In genomic region chr9:16460711-16461110, GRCh38 we compare ENCODE assay signal across 26 cellular contexts.
"Had no signal": no experiment of that assay in that cellular context is flagged by ENCODE, and none has a peak within 500 bp of the region (broad histone marks: within the 10 kb centered on the region; RNA-seq: fewer than 3 reads in every experiment).

No MANE protein-coding gene starts in this region.

- H3K9ac ChIP-seq: parathyroid adenoma had no signal

- H3K4me3 ChIP-seq: adrenal gland, breast epithelium, colonic mucosa, heart left ventricle, mucosa of descending colon, right lobe of liver, skin epidermis, upper lobe of left lung had no signal

- H3K27me3 ChIP-seq: adrenal gland, breast epithelium, colonic mucosa, heart left ventricle, right lobe of liver, upper lobe of left lung had no signal

- ATAC-seq: activated T-cell treated with anti-CD3 and anti-CD28 coated beads, Interleukin-2, amount 50 U/mL, for 4 hours; heart left ventricle; left colon; mucosa of descending colon; right lobe of liver; stimulated activated memory B cell treated with anti-CD40 and anti-IgM and Interleukin-4, amounts not matched to agents 10 μg/mL and 1 μg/mL and 100 μg/mL, for 72 hours; T-cell had no signal

- H2AFZ ChIP-seq: parathyroid adenoma had no signal

- H3K9me3 ChIP-seq: adrenal gland, breast epithelium, colonic mucosa, heart left ventricle, mucosa of descending colon, right lobe of liver, upper lobe of left lung had no signal

- H3K9me3 Mint-ChIP-seq: central memory CD8-positive, alpha-beta T cell; memory B cell; stimulated activated memory B cell treated with anti-CD40 and anti-IgM and Interleukin-4, amounts not matched to agents 10 μg/mL and 1 μg/mL and 100 μg/mL, for 72 hours had no signal

- H3K4me1 ChIP-seq: breast epithelium, colonic mucosa, parathyroid adenoma, upper lobe of left lung had no signal

- H3K27ac Mint-ChIP-seq: activated naive CD8-positive, alpha-beta T cell; activated T-helper 2 cell treated with anti-CD3 and anti-CD28 coated beads, Interferon-gamma antibody, Interleukin-2, Interleukin-4, amounts not matched to agents 10 μg/mL and 5 μg/mL and 100 μg/mL, durations not matched to agents 14 hours and 24 hours and 36 hours; memory B cell; stimulated activated memory B cell treated with anti-CD40 and anti-IgM and Interleukin-4, amounts not matched to agents 10 μg/mL and 1 μg/mL and 100 μg/mL, for 72 hours; T-cell; T-helper 2 cell treated with Interferon-gamma antibody and Interleukin-4, amounts not matched to agents 5 μg/mL and 100 μg/mL, for 36 hours had no signal

- H3K27me3 Mint-ChIP-seq: activated naive CD8-positive, alpha-beta T cell; central memory CD8-positive, alpha-beta T cell; memory B cell; stimulated activated memory B cell treated with anti-CD40 and anti-IgM and Interleukin-4, amounts not matched to agents 10 μg/mL and 1 μg/mL and 100 μg/mL, for 72 hours; T-cell had no signal

- DNase-seq: activated CD4-positive, alpha-beta T cell treated with anti-CD3 and anti-CD28 coated beads for 1 hour; activated CD8-positive, alpha-beta memory T cell treated with anti-CD3 and anti-CD28 coated beads for 24 hours; activated CD8-positive, alpha-beta memory T cell treated with anti-CD3 and anti-CD28 coated beads, Interleukin-2, amount 50 U/mL, for 4 hours; activated naive CD4-positive, alpha-beta T cell; activated T-cell treated with anti-CD3 and anti-CD28 coated beads, Interleukin-2, amount 50 U/mL, for 4 hours; adrenal gland; colonic mucosa; heart left ventricle; left colon; mucosa of descending colon; nucleus accumbens; right lobe of liver; T-cell; upper lobe of left lung; WERI-Rb-1 had no signal

- H3K4me3 Mint-ChIP-seq: activated naive CD8-positive, alpha-beta T cell; activated T-cell treated with anti-CD3 and anti-CD28 coated beads, Interleukin-2, amount 50 U/mL, for 4 hours; central memory CD8-positive, alpha-beta T cell; memory B cell; stimulated activated memory B cell treated with anti-CD40 and anti-IgM and Interleukin-4, amounts not matched to agents 10 μg/mL and 1 μg/mL and 100 μg/mL, for 72 hours; T-cell; T-helper 2 cell treated with Interferon-gamma antibody and Interleukin-4, amounts not matched to agents 5 μg/mL and 100 μg/mL, for 36 hours had no signal

- FAIRE-seq: keratinocyte had no signal

- H3K4me1 Mint-ChIP-seq: central memory CD8-positive, alpha-beta T cell; memory B cell; stimulated activated memory B cell treated with anti-CD40 and anti-IgM and Interleukin-4, amounts not matched to agents 10 μg/mL and 1 μg/mL and 100 μg/mL, for 72 hours; T-cell had no signal

- H3K27ac ChIP-seq: adrenal gland, breast epithelium, colonic mucosa, epithelial cell of prostate, heart left ventricle, parathyroid adenoma, right lobe of liver, upper lobe of left lung, WERI-Rb-1 had no signal

- H3K36me3 Mint-ChIP-seq: activated naive CD8-positive, alpha-beta T cell; memory B cell; stimulated activated memory B cell treated with anti-CD40 and anti-IgM and Interleukin-4, amounts not matched to agents 10 μg/mL and 1 μg/mL and 100 μg/mL, for 72 hours; T-cell had no signal

- H3K36me3 ChIP-seq: adrenal gland, breast epithelium, colonic mucosa, heart left ventricle, right lobe of liver, upper lobe of left lung, WERI-Rb-1 had no signal

- H3K79me2 ChIP-seq: parathyroid adenoma had no signal
